ENCODE assay signal across 19 cellular contexts in genomic region chr11:67700141-67700540, GRCh38. TPM values are rescaled to one million over a fixed set of nuclear protein-coding genes. Genes with fewer than 3 reads are reported as not detected.
"Had no signal": no experiment of that assay in that cellular context is flagged by ENCODE, and none has a peak within 500 bp of the region (broad histone marks: within the 10 kb centered on the region; RNA-seq: fewer than 3 reads in every experiment).

No MANE protein-coding gene starts in this region.

- H3K36me3 ChIP-seq: colonic mucosa, left ventricle myocardium inferior, suprapubic skin had no signal

- DNase-seq: activated CD4-positive, alpha-beta T cell treated with anti-CD3 and anti-CD28 coated beads, Interleukin-2, amount 50 U/mL, for 1 hour; activated naive CD8-positive, alpha-beta T cell treated with anti-CD3 and anti-CD28 coated beads for 36 hours; amygdala; body of pancreas; central memory CD4-positive, alpha-beta T cell; colonic mucosa; left ventricle myocardium inferior; natural killer cell; psoas muscle; trophoblast cell had no signal

- ATAC-seq: activated CD4-positive, CD25-positive, alpha-beta regulatory T cell treated with anti-CD3 and anti-CD28 coated beads, Interleukin-2, amount 50 U/mL, for 24 hours; body of pancreas; natural killer cell; psoas muscle; sciatic nerve had no signal

- H3K4me1 ChIP-seq: body of pancreas, colonic mucosa, left ventricle myocardium inferior, psoas muscle, suprapubic skin had no signal

- H3K27me3 ChIP-seq: colonic mucosa, hepatocyte had no signal

- H3K9me3 ChIP-seq: body of pancreas, colonic mucosa, psoas muscle, suprapubic skin had no signal

- H3K4me3 ChIP-seq: body of pancreas, colonic mucosa, hepatocyte, left ventricle myocardium inferior, psoas muscle, suprapubic skin had no signal

- H3K4me2 ChIP-seq: hepatocyte had no signal

- H3K79me2 ChIP-seq: hepatocyte had no signal

- H3K27ac ChIP-seq: body of pancreas, colonic mucosa, hepatocyte, left ventricle myocardium inferior, psoas muscle, suprapubic skin had no signal

- H2AFZ ChIP-seq: hepatocyte had no signal

RNA-seq across cellular contexts. Expression of gene ALDH3B2, which starts 25.7 kb away (rescaled TPM):
- total RNA-seq: activated CD8-positive, alpha-beta memory T cell treated with anti-CD3 and anti-CD28 coated beads for 36 hours; activated naive CD8-positive, alpha-beta T cell treated with anti-CD3 and anti-CD28 coated beads for 36 hours; activated T-helper 1 cell treated with anti-CD3 and anti-CD28 coated beads, Interleukin-12 subunit alpha, Interleukin-12 subunit beta, Interleukin-2, Interleukin-4 antibody, amounts not matched to agents 30 ng/mL and 10 ng/mL and 1 ng/mL, durations not matched to agents 14 hours and 24 hours and 36 hours; body of pancreas; left ventricle myocardium inferior; natural killer cell; omental fat pad; psoas muscle; sciatic nerve; T-helper 1 cell treated with Interleukin-12 subunit alpha and Interleukin-12 subunit beta and Interleukin-4 antibody, amounts not matched to agents 30 ng/mL and 1 ng/mL, for 36 hours had no signal
- polyA plus RNA-seq: psoas muscle had no signal

RNA-seq across cellular contexts. Expression of gene ACY3, which starts 49.6 kb away (rescaled TPM):
- total RNA-seq: activated T-helper 1 cell treated with anti-CD3 and anti-CD28 coated beads, Interleukin-12 subunit alpha, Interleukin-12 subunit beta, Interleukin-2, Interleukin-4 antibody, amounts not matched to agents 30 ng/mL and 10 ng/mL and 1 ng/mL, durations not matched to agents 14 hours and 24 hours and 36 hours; left ventricle myocardium inferior; omental fat pad; psoas muscle; suprapubic skin; T-helper 1 cell treated with Interleukin-12 subunit alpha and Interleukin-12 subunit beta and Interleukin-4 antibody, amounts not matched to agents 30 ng/mL and 1 ng/mL, for 36 hours had no signal
- polyA plus RNA-seq: keratinocyte had no signal
